In the genomic region with DNA sequence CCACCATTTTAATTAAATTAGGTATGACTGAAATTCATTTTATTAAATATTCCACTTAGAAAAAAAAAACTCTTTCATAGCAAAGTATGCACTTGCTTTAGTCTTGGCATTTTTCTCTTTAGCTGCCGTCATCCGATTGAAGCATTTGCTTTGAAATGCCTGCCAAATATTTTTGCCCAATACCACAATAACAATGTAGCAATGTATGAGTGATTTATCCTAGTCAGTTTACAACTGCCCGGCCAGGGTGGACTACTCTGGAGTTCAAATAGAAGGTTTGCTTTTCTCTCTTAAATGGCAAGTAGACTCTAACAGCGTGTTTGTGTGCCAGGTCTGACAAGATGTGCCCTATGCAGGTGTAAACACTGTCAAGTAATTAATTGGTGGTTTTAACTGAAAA, we compare ENCODE assay signal across 26 cellular contexts.
DNase-seq lines count a peak whose midpoint lies in the region; ATAC-seq and TF ChIP-seq lines count a peak whose summit lies in the region.
"Had no signal": no experiment of that assay in that cellular context is flagged by ENCODE, and none has a peak within 500 bp of the region (broad histone marks: within the 10 kb centered on the region; RNA-seq: fewer than 3 reads in every experiment).

No MANE protein-coding gene starts in this region.

- H3K4me1 ChIP-seq in adrenal gland (replicated peaks in 1 of 2), result peaks cover 7 to 18% of the 10 kb centered on the region in 2 donors
- H3K4me1 ChIP-seq in gastroesophageal sphincter, result peaks cover 0 to 12% (median 0%) of the 10 kb centered on the region in 3 donors
- peaks cover 4% of the 10 kb centered on the region for H3K4me1 ChIP-seq in vagina
- H3K4me1 ChIP-seq: BE2C, body of pancreas, tibial artery had no signal

- no peak overlapping the region for H3K4me3 ChIP-seq in AG10803 (ENCODE audit: low read length)
- H3K4me3 ChIP-seq in adrenal gland, result peak overlapping the region in 1 of 4 donors; percentile 23
- H3K4me3 ChIP-seq in gastroesophageal sphincter, result no peak overlapping the region
- no peak overlapping the region for H3K4me3 ChIP-seq in vagina
- H3K4me3 ChIP-seq: body of pancreas, GM23338, K562, PC-9, tibial artery had no signal

- TF ChIP-seq CTCF in AG10803 (conservative IDR thresholded peaks at IDR 0.05; ENCODE audit: low read length) (no peak), adrenal gland (IDR thresholded peaks at IDR 0.05) (no peak), gastroesophageal sphincter (IDR thresholded peaks at IDR 0.05) (no peak), vagina (IDR thresholded peaks at IDR 0.05) (no peak)

- no peaks in the 10 kb centered on the region for H3K9me3 ChIP-seq in adrenal gland (replicated peaks in 1 of 3)
- no peaks in the 10 kb centered on the region for H3K9me3 ChIP-seq in gastroesophageal sphincter
- no peaks in the 10 kb centered on the region for H3K9me3 ChIP-seq in vagina
- H3K9me3 ChIP-seq: BE2C, body of pancreas, tibial artery had no signal

- H3K27me3 ChIP-seq in adrenal gland, result no peaks in the 10 kb centered on the region
- no peaks in the 10 kb centered on the region for H3K27me3 ChIP-seq in gastroesophageal sphincter
- H3K27me3 ChIP-seq in vagina, result no peaks in the 10 kb centered on the region
- H3K27me3 ChIP-seq: BE2C, body of pancreas, tibial artery had no signal

- H3K27ac ChIP-seq in adrenal gland (peak overlapping the region; percentile 50 to 86 (median 73)), gastroesophageal sphincter (no peak overlapping the region), vagina (no peak overlapping the region)
- H3K27ac ChIP-seq: body of pancreas, PC-9, tibial artery had no signal

- intact Hi-C loops in adrenal gland (cut with DNase I) (no loop called here), sciatic nerve (cut with DNase I) (no loop called here), vagina (cut with DNase I) (no loop called here)

- H3K36me3 ChIP-seq in adrenal gland (replicated peaks in 1 of 2) (no peaks in the 10 kb centered on the region), gastroesophageal sphincter (no peaks in the 10 kb centered on the region), vagina (no peaks in the 10 kb centered on the region)
- H3K36me3 ChIP-seq: BE2C, tibial artery had no signal

- TF ChIP-seq POLR2A in adrenal gland (IDR thresholded peaks at IDR 0.05) (peak in 1 of 2 donors; percentile 45), gastroesophageal sphincter (IDR thresholded peaks at IDR 0.05) (no peak), vagina (IDR thresholded peaks at IDR 0.05) (no peak)

- peak; percentile 3 for DNase-seq in AG10803 (ENCODE audit: low read depth)
- peak; percentile 50 to 88 (median 79) for DNase-seq in adrenal gland
- DNase-seq in sciatic nerve (ENCODE audit: low spot score), result no peak
- no peak for DNase-seq in germinal center (ENCODE audit: low spot score)
- no peak for DNase-seq in occipital lobe (lab: John Stamatoyannopoulos, UW)
- DNase-seq in vagina (ENCODE audit: extremely low spot score in 2 of 2), result no peak
- DNase-seq: activated B cell treated with CpG ODN at 0.5 μM for 24 hours; activated CD4-positive, alpha-beta memory T cell treated with anti-CD3 and anti-CD28 coated beads for 36 hours; activated CD8-positive, alpha-beta memory T cell treated with anti-CD3 and anti-CD28 coated beads, Interleukin-2, amount 50 U/mL, for 48 hours; BE2C; body of pancreas; erythroblast; HFFc6; NCI-H1436; NCI-H524; NK-92 treated with Interleukin-12 subunit alpha and Interleukin-12 subunit beta, amount 100 ng/mL, for 24 hours; PC-9; Right ventricle myocardium superior; stimulated activated naive CD8-positive, alpha-beta T cell treated with anti-CD3 and anti-CD28 coated beads, Interleukin-15, Interleukin-2, amounts not matched to agents 100 U/mL and 50 U/mL, for 24 hours; T1000; tibial artery had no signal

- ATAC-seq in gastroesophageal sphincter, result peak; percentile 31
- ATAC-seq in sciatic nerve, result peak; percentile 61
- ATAC-seq in activated CD4-positive, CD25-positive, alpha-beta regulatory T cell treated with anti-CD3 and anti-CD28 coated beads, Interleukin-2, amount 50 U/mL, for 24 hours, result no peak
- ATAC-seq: activated T-helper 17 cell treated with anti-CD3 and anti-CD28 coated beads, Interleukin-2, amount 50 U/mL, for 72 hours; body of pancreas; GM23338; K562; stimulated activated naive CD8-positive, alpha-beta T cell treated with anti-CD3 and anti-CD28 coated beads, Interleukin-15, Interleukin-2, amounts not matched to agents 100 U/mL and 50 U/mL, for 24 hours had no signal

- no peak for TF ChIP-seq EP300 in gastroesophageal sphincter (IDR thresholded peaks at IDR 0.05)

- 21 to 38% (median 35%) methylated on average over 4 of the region's 4 CpGs for WGBS in adrenal gland, 4 donors
- 27 to 41% methylated on average over 4 of the region's 4 CpGs for WGBS in gastroesophageal sphincter (ENCODE audit: low coverage in 1 of 2), 2 donors

Comparison
In these comparisons a context has a peak if more than half of its experiments do, and no peak if none do; other contexts are left out.
1. DNase-seq: peak in AG10803 (single experiment) and adrenal gland (7 of 7); none in sciatic nerve (single experiment), germinal center (single experiment), occipital lobe (single experiment) and vagina (0 of 2).
2. H3K27ac ChIP-seq: peak in adrenal gland (5 of 5); none in gastroesophageal sphincter (0 of 4) and vagina (single experiment).
3. ATAC-seq: peak in gastroesophageal sphincter (single experiment) and sciatic nerve (single experiment); none in activated CD4-positive, CD25-positive, alpha-beta regulatory T cell treated with anti-CD3 and anti-CD28 coated beads, Interleukin-2, amount 50 U/mL, for 24 hours (0 of 2).